In the genomic region with DNA sequence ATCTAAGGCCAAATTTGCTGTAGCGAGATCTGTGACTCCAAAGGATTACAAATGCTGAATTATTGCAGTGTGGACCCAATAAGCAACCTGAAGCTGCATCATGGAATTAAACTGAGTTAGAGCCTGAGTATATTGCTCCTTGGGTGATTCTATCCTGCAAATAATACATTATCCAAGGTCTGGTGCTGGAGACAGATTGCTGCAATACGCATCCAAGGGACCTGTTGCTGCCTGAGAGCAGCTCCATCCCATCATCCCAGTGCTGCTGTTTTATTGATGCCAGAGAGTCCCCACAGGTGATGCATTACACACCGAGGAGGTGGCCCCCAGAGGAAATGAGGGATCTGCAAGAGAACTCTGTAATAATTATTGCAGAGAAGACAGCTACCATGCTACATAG, we compare ENCODE assay signal across 16 cellular contexts. TPM values are rescaled to one million over a fixed set of nuclear protein-coding genes. Genes with fewer than 3 reads are reported as not detected.
DNase-seq lines count a peak whose midpoint lies in the region; ATAC-seq lines count a peak whose summit lies in the region.
"Had no signal": no experiment of that assay in that cellular context is flagged by ENCODE, and none has a peak within 500 bp of the region (broad histone marks: within the 10 kb centered on the region; RNA-seq: fewer than 3 reads in every experiment).

No MANE protein-coding gene starts in this region.

- H3K4me2 ChIP-seq in BLaER1: peak overlapping the region; percentile 82

- DNase-seq in HuH-7.5 (ENCODE audit: low spot score) (peak; percentile 10), mucosa of gallbladder (ENCODE audit: low spot score) (peak; percentile 5), NCI-H526 (lab: John Stamatoyannopoulos, UW) (no peak)
- DNase-seq: GOT3, HFFc6, NCI-H1417, NCI-H1930, NCI-H2171, NCI-H446 had no signal

- no peak overlapping the region for H3K4me3 ChIP-seq in BLaER1

- H3K27ac ChIP-seq in BLaER1 (no peak overlapping the region), cingulate gyrus (ENCODE audit: low read depth, low read length) (peak overlapping the region; percentile 99)
- H3K27ac ChIP-seq: C4-2B, RWPE1 had no signal

- no peaks in the 10 kb centered on the region for H4K20me1 ChIP-seq in BLaER1

- no peaks in the 10 kb centered on the region for H3K27me3 ChIP-seq in BLaER1

- H3K9ac ChIP-seq in BLaER1: no peak overlapping the region

- H3K4me1 ChIP-seq in BLaER1: peaks cover 54% of the 10 kb centered on the region

- ATAC-seq in HG02852 (IDR thresholded peaks at IDR 0.05; ENCODE audit: unreplicated experiment) (no peak), GM19328 (IDR thresholded peaks at IDR 0.05; ENCODE audit: unreplicated experiment) (no peak), HG02970 (IDR thresholded peaks at IDR 0.05; ENCODE audit: low FRiP score, unreplicated experiment) (no peak)

- H3K36me3 ChIP-seq in BLaER1: no peaks in the 10 kb centered on the region

- peaks cover 31% of the 10 kb centered on the region for H3K9me3 ChIP-seq in BLaER1

RNA-seq across cellular contexts. Expression of gene PCSK6, which starts 31.6 kb away (rescaled TPM):
- 15.0 TPM for total RNA-seq in mucosa of gallbladder
- total RNA-seq: HFFc6 had no signal

Comparison
In these comparisons a context has a peak if more than half of its experiments do, and no peak if none do; other contexts are left out.
1. DNase-seq: peak in HuH-7.5 (single experiment) and mucosa of gallbladder (single experiment); none in NCI-H526 (0 of 2).